In genomic region chr2:102114851-102115497, GRCh38 we compare ENCODE assay signal across 12 cellular contexts. TPM values are rescaled to one million over a fixed set of nuclear protein-coding genes. Genes with fewer than 3 reads are reported as not detected.
DNase-seq lines count a peak whose midpoint lies in the region; ATAC-seq, FAIRE-seq and TF ChIP-seq lines count a peak whose summit lies in the region.
"Had no signal": no experiment of that assay in that cellular context is flagged by ENCODE, and none has a peak within 500 bp of the region (broad histone marks: within the 10 kb centered on the region; RNA-seq: fewer than 3 reads in every experiment).

No MANE protein-coding gene starts in this region.

- CTCF ChIA-PET in activated naive CD4-positive, alpha-beta T cell treated with anti-CD3 and anti-CD28 coated beads for 36 hours (lab: Charles Lee): interaction anchor here (1.2 to 1.4 kb wide), 4 partner anchors 11 to 95 kb away, joined by 3 to 4 read pairs (median 4); no protein-coding TSS in a partner anchor
- CTCF ChIA-PET in naive thymus-derived CD4-positive, alpha-beta T cell (lab: Charles Lee): interaction anchor here (0.6 kb wide), 1 partner anchor 618 kb away, joined by 3 read pairs; no protein-coding TSS in a partner anchor

- H3K27me3 ChIP-seq in body of pancreas (no peaks in the 10 kb centered on the region), right lobe of liver (no peaks in the 10 kb centered on the region), thyroid gland (no peaks in the 10 kb centered on the region)
- no peaks in the 10 kb centered on the region for H3K27me3 ChIP-seq in naive thymus-derived CD4-positive, alpha-beta T cell (ENCODE audit: control insufficient read depth in 2 of 2, insufficient read depth in 2 of 2, low read length in 2 of 2)

- no peaks in the 10 kb centered on the region for H3K9me3 Mint-ChIP-seq in activated naive CD4-positive, alpha-beta T cell treated with anti-CD3 and anti-CD28 coated beads for 36 hours
- H3K9me3 Mint-ChIP-seq in naive thymus-derived CD4-positive, alpha-beta T cell: peaks cover 0 to 1% (median 0%) of the 10 kb centered on the region in 11 donors

- H3K4me1 ChIP-seq in body of pancreas (peaks cover 56% of the 10 kb centered on the region), right lobe of liver (peaks cover 0 to 74% (median 25%) of the 10 kb centered on the region in 4 donors), thyroid gland (peaks cover 82 to 98% of the 10 kb centered on the region in 2 donors)
- no peaks in the 10 kb centered on the region for H3K4me1 ChIP-seq in naive thymus-derived CD4-positive, alpha-beta T cell (ENCODE audit: control insufficient read depth in 2 of 2, insufficient read depth in 2 of 2, low read length in 2 of 2)

- H3K4me1 Mint-ChIP-seq in activated naive CD4-positive, alpha-beta T cell treated with anti-CD3 and anti-CD28 coated beads for 36 hours (ENCODE audit: low read depth): peaks cover 59% of the 10 kb centered on the region
- peaks cover 0 to 8% (median 0%) of the 10 kb centered on the region in 7 donors for H3K4me1 Mint-ChIP-seq in naive thymus-derived CD4-positive, alpha-beta T cell

- no peak for DNase-seq in activated naive CD4-positive, alpha-beta T cell treated with anti-CD3 and anti-CD28 coated beads for 36 hours
- DNase-seq in activated naive CD4-positive, alpha-beta T cell (lab: John Stamatoyannopoulos, UW): no peak
- DNase-seq in body of pancreas (peak in 2 of 4 donors; percentile 43 to 45), right lobe of liver (peak in 1 of 3 donors; percentile 44), thyroid gland (peak; percentile 54 to 56), Right ventricle myocardium superior (no peak), frontal cortex (ENCODE audit: low spot score in 2 of 2) (no peak)
- DNase-seq in naive thymus-derived CD4-positive, alpha-beta T cell: no peak
- DNase-seq: activated CD4-positive, alpha-beta T cell treated with anti-CD3 and anti-CD28 coated beads, Interleukin-2, amount 10 ng/mL, durations not matched to agents 7 days and 5 days; activated naive CD8-positive, alpha-beta T cell treated with anti-CD3 and anti-CD28 coated beads, Interleukin-2, amount 10 ng/mL, durations not matched to agents 7 days and 5 days had no signal

- peaks cover under 1% of the 10 kb centered on the region for H3K27me3 Mint-ChIP-seq in activated naive CD4-positive, alpha-beta T cell treated with anti-CD3 and anti-CD28 coated beads for 36 hours (ENCODE audit: low read depth)
- H3K27me3 Mint-ChIP-seq in naive thymus-derived CD4-positive, alpha-beta T cell: peaks cover 0 to 12% (median 0%) of the 10 kb centered on the region in 5 donors
- H3K27me3 Mint-ChIP-seq: activated CD4-positive, alpha-beta T cell treated with anti-CD3 and anti-CD28 coated beads, Interleukin-2, amount 10 ng/mL, durations not matched to agents 7 days and 5 days; activated naive CD8-positive, alpha-beta T cell treated with anti-CD3 and anti-CD28 coated beads, Interleukin-2, amount 10 ng/mL, durations not matched to agents 7 days and 5 days had no signal

- no peaks in the 10 kb centered on the region for H3K36me3 ChIP-seq in body of pancreas (replicated peaks in 1 of 2; ENCODE audit: insufficient read depth in 1 of 2, low read depth in 2 of 2)
- H3K36me3 ChIP-seq in right lobe of liver: no peaks in the 10 kb centered on the region
- H3K36me3 ChIP-seq in thyroid gland: no peaks in the 10 kb centered on the region
- H3K36me3 ChIP-seq in naive thymus-derived CD4-positive, alpha-beta T cell (ENCODE audit: control insufficient read depth in 2 of 3, insufficient read depth in 3 of 3, low read length in 3 of 3): no peaks in the 10 kb centered on the region

- TF ChIP-seq POLR2A in body of pancreas (IDR thresholded peaks at IDR 0.05) (no peak), right lobe of liver (IDR thresholded peaks at IDR 0.05) (no peak), thyroid gland (IDR thresholded peaks at IDR 0.05) (peak in 1 of 2 donors; percentile 27)

- peak overlapping the region; percentile 54 for H3K27ac Mint-ChIP-seq in activated naive CD4-positive, alpha-beta T cell treated with anti-CD3 and anti-CD28 coated beads for 36 hours
- H3K27ac Mint-ChIP-seq in naive thymus-derived CD4-positive, alpha-beta T cell: no peak overlapping the region
- H3K27ac Mint-ChIP-seq: activated CD4-positive, alpha-beta T cell treated with anti-CD3 and anti-CD28 coated beads, Interleukin-2, amount 10 ng/mL, durations not matched to agents 7 days and 5 days; activated naive CD8-positive, alpha-beta T cell treated with anti-CD3 and anti-CD28 coated beads, Interleukin-2, amount 10 ng/mL, durations not matched to agents 7 days and 5 days had no signal

- POLR2A ChIA-PET in naive thymus-derived CD4-positive, alpha-beta T cell (lab: Charles Lee): no interaction called here

- H3K4me3 ChIP-seq in body of pancreas: no peak overlapping the region
- H3K4me3 ChIP-seq in right lobe of liver: no peak overlapping the region
- no peak overlapping the region for H3K4me3 ChIP-seq in thyroid gland (replicated peaks in 1 of 3)
- no peak overlapping the region for H3K4me3 ChIP-seq in naive thymus-derived CD4-positive, alpha-beta T cell (ENCODE audit: low read length)

- H3K9me3 ChIP-seq in body of pancreas (no peaks in the 10 kb centered on the region), right lobe of liver (no peaks in the 10 kb centered on the region), thyroid gland (no peaks in the 10 kb centered on the region)
- no peaks in the 10 kb centered on the region for H3K9me3 ChIP-seq in naive thymus-derived CD4-positive, alpha-beta T cell (ENCODE audit: control insufficient read depth in 2 of 3, low read length in 3 of 3)

- 15 to 20% methylated on average over 5 of the region's 5 CpGs for WGBS in body of pancreas, 2 donors
- WGBS in right lobe of liver (ENCODE audit: insufficient coverage, low coverage, low lambda C conversion rate, missing lambda C conversion rate): 4% methylated on average over 5 of the region's 5 CpGs
- WGBS in thyroid gland, 2 donors: 40% methylated on average over 5 of the region's 5 CpGs

- intact Hi-C loops in activated naive CD4-positive, alpha-beta T cell treated with anti-CD3 and anti-CD28 coated beads for 36 hours (cut with micrococcal nuclease): loop anchor here (1.0 kb wide), 7 partner anchors 11 to 252 kb away; no protein-coding TSS in a partner anchor
- intact Hi-C loops in body of pancreas (cut with DNase I) (no loop called here), right lobe of liver (cut with DNase I) (no loop called here), thyroid gland (cut with DNase I) (no loop called here), Right ventricle myocardium superior (cut with DNase I) (no loop called here)
- intact Hi-C loops in naive thymus-derived CD4-positive, alpha-beta T cell (cut with micrococcal nuclease): no loop called here

- peaks cover 2% of the 10 kb centered on the region for H3K36me3 Mint-ChIP-seq in activated naive CD4-positive, alpha-beta T cell treated with anti-CD3 and anti-CD28 coated beads for 36 hours (ENCODE audit: low read depth)
- H3K36me3 Mint-ChIP-seq in naive thymus-derived CD4-positive, alpha-beta T cell: no peaks in the 10 kb centered on the region
- H3K36me3 Mint-ChIP-seq: activated naive CD8-positive, alpha-beta T cell treated with anti-CD3 and anti-CD28 coated beads, Interleukin-2, amount 10 ng/mL, durations not matched to agents 7 days and 5 days had no signal

- peak overlapping the region; percentile 6 to 79 (median 72) for H3K27ac ChIP-seq in body of pancreas
- peak overlapping the region; percentile 25 to 49 (median 42) for H3K27ac ChIP-seq in right lobe of liver
- peak overlapping the region; percentile 49 to 70 (median 52) for H3K27ac ChIP-seq in thyroid gland
- no peak overlapping the region for H3K27ac ChIP-seq in naive thymus-derived CD4-positive, alpha-beta T cell (ENCODE audit: low read depth, low read length)

- no peak for FAIRE-seq in frontal cortex (lab: Jason Lieb, UNC)

- no peak for ATAC-seq in body of pancreas
- peak; percentile 49 to 61 (median 52) for ATAC-seq in right lobe of liver
- ATAC-seq in naive thymus-derived CD4-positive, alpha-beta T cell: no peak
- ATAC-seq in Right ventricle myocardium superior (ENCODE audit: poor library complexity): no peak
- ATAC-seq: right cardiac atrium had no signal

- no peak overlapping the region for H3K4me3 Mint-ChIP-seq in activated naive CD4-positive, alpha-beta T cell treated with anti-CD3 and anti-CD28 coated beads for 36 hours
- no peak overlapping the region for H3K4me3 Mint-ChIP-seq in naive thymus-derived CD4-positive, alpha-beta T cell
- H3K4me3 Mint-ChIP-seq: activated CD4-positive, alpha-beta T cell treated with anti-CD3 and anti-CD28 coated beads, Interleukin-2, amount 10 ng/mL, durations not matched to agents 7 days and 5 days; activated naive CD8-positive, alpha-beta T cell treated with anti-CD3 and anti-CD28 coated beads, Interleukin-2, amount 10 ng/mL, durations not matched to agents 7 days and 5 days had no signal

- no peak for TF ChIP-seq CTCF in body of pancreas (IDR thresholded peaks at IDR 0.05)
- no peak for TF ChIP-seq CTCF in right lobe of liver (IDR thresholded peaks at IDR 0.05)
- TF ChIP-seq CTCF in thyroid gland (IDR thresholded peaks at IDR 0.05): peak in 1 of 6 experiments; percentile 5

RNA-seq across cellular contexts. Expression of gene IL1R1, which starts 27.6 kb away (rescaled TPM):
- total RNA-seq in activated naive CD4-positive, alpha-beta T cell treated with anti-CD3 and anti-CD28 coated beads for 36 hours: 1 to 10 TPM; 5.7 to 6.7 TPM
- total RNA-seq in body of pancreas (10 to 100 TPM; 53.4 to 55.4 TPM), right lobe of liver (10 to 100 TPM; 40.8 to 67.6 (median 52.2) TPM), thyroid gland (100 to 1,000 TPM in 2 of 4 donors, 10 to 100 TPM in 2; 57.6 to 220 (median 103) TPM), Right ventricle myocardium superior (21.1 TPM), frontal cortex (0.41 TPM)
- 1 to 10 TPM in 1 of 5 experiments, under 1 TPM in 4; 0.17 to 1.5 (median 0.54) TPM for total RNA-seq in naive thymus-derived CD4-positive, alpha-beta T cell
- not detected for polyA plus RNA-seq in naive thymus-derived CD4-positive, alpha-beta T cell
- total RNA-seq: G401 had no signal

Comparison
In these comparisons a context has a peak if more than half of its experiments do, and no peak if none do; other contexts are left out.
1. DNase-seq: peak in thyroid gland (2 of 2); none in activated naive CD4-positive, alpha-beta T cell treated with anti-CD3 and anti-CD28 coated beads for 36 hours (single experiment), activated naive CD4-positive, alpha-beta T cell (0 of 4), naive thymus-derived CD4-positive, alpha-beta T cell (0 of 9), Right ventricle myocardium superior (single experiment) and frontal cortex (0 of 2).
2. ATAC-seq: peak in right lobe of liver (4 of 4); none in body of pancreas (single experiment), naive thymus-derived CD4-positive, alpha-beta T cell (single experiment) and Right ventricle myocardium superior (single experiment).